8 cellular contexts compared by ENCODE assay signal in the genomic region with DNA sequence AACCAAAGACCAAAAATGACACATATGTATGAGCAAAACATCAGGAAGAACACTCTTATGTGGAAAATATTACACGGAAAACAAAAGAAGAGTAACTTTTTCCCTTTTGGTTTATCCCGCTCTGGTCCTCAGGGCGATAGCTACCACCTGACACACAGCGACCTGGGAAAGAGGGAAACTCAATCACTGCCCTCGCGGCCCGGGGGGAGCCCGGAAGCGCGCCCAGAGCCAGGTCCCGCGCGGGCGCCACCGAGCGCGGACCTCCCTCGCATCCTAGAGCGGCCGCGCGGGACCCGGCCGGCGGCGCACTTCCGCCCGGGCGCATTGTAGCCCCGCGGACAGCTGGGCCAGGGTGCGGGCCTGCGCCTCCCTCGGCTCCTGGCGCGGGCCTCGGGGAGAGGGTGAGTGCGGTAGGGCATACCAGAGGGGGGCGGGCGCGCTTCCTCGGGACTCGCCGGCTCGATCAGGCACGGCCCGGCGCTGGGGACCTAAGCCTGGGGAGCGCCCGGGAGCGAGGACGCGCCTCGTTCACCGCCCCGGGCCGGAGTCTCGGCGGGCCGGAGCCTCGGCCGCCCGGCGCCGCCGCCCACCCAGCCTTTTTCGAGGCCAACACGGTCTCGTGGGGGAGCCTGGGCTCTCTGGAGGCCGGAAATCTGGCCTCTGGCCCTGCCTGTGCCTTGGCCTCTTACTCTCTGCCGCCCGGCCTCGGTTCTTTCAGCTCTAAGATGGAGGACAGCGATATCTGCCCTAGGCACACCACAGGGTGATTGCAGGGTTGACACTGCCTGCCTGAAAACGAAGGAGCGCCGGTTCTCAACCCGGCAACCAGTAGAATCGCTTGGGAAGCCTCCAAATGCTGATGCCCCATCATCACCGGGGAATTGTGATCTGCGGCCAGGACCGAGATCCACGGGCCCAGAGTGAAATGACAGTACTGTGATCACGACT. TPM values are rescaled to one million over a fixed set of nuclear protein-coding genes. Genes with fewer than 3 reads are reported as not detected.
A peak's percentile ranks its signal among the peaks of the same experiment; 100 is the strongest.
DNase-seq lines count a peak whose midpoint lies in the region; ATAC-seq and TF ChIP-seq lines count a peak whose summit lies in the region.

A gene with protein sequence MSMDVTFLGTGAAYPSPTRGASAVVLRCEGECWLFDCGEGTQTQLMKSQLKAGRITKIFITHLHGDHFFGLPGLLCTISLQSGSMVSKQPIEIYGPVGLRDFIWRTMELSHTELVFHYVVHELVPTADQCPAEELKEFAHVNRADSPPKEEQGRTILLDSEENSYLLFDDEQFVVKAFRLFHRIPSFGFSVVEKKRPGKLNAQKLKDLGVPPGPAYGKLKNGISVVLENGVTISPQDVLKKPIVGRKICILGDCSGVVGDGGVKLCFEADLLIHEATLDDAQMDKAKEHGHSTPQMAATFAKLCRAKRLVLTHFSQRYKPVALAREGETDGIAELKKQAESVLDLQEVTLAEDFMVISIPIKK (plus strand): TSS at position 327 of the 948 bp plus-strand sequence. CDS start 6,365 bp downstream, outside the sequence.

- no peaks in the 10 kb centered on the region for H3K9me2 ChIP-seq in hepatocyte (replicated peaks; ENCODE audit: insufficient read depth)

- no peaks in the 10 kb centered on the region for H3K9me3 ChIP-seq in hepatocyte (ENCODE audit: low read depth)

- ATAC-seq in GM18499 (IDR thresholded peaks at IDR 0.05; ENCODE audit: insufficient read depth, unreplicated experiment) (peak; percentile 43), HG02852 (IDR thresholded peaks at IDR 0.05; ENCODE audit: unreplicated experiment) (peak; percentile 93)

- 1% methylated on average over 80 of the region's 84 CpGs for WGBS in hepatocyte (ENCODE audit: low lambda C conversion rate, missing lambda C conversion rate)

- peak within 1 kb of the TSS; percentile 90 for H2AFZ ChIP-seq in hepatocyte

- TF ChIP-seq CTCF in astrocyte of the cerebellum (IDR thresholded peaks at IDR 0.05; ENCODE audit: low read depth, low read length, missing control alignments) (no peak), hepatocyte (IDR thresholded peaks at IDR 0.05; ENCODE audit: poor library complexity) (no peak), retinal pigment epithelial cell (conservative IDR thresholded peaks at IDR 0.05; ENCODE audit: low read depth, low read length) (no peak)

- peak within 1 kb of the TSS; percentile 80 for H3K4me3 ChIP-seq in astrocyte of the cerebellum (ENCODE audit: low read depth, low read length)
- peak within 1 kb of the TSS; percentile 88 for H3K4me3 ChIP-seq in hepatocyte
- peak within 1 kb of the TSS; percentile 81 for H3K4me3 ChIP-seq in retinal pigment epithelial cell (ENCODE audit: low read length)

- no peaks in the 10 kb centered on the region for H3K27me3 ChIP-seq in hepatocyte

- peak within 1 kb of the TSS; percentile 100 for H3K27ac ChIP-seq in hepatocyte

- peaks cover 11% of the 10 kb centered on the region for H3K4me1 ChIP-seq in hepatocyte (ENCODE audit: insufficient read depth)

- in situ Hi-C loops in astrocyte of the cerebellum (cut with HindIII; ENCODE audit: low sequenced_read_pairs) = no loop called here

- peak; percentile 19 for DNase-seq in NCI-H1436 treated with DMSO at 0.1 percent for 48 hours (lab: John Stamatoyannopoulos, UW)
- peak; percentile 36 for DNase-seq in T-helper 9 cell
- peak; percentile 20 for DNase-seq in astrocyte of the cerebellum (ENCODE audit: low read depth)
- DNase-seq in hepatocyte (ENCODE audit: low spot score) = peak; percentile 92
- peak; percentile 39 for DNase-seq in retinal pigment epithelial cell (ENCODE audit: low read depth)
- DNase-seq in cerebellar nuclear complex (lab: John Stamatoyannopoulos, UW) = no peak

- H3K36me3 ChIP-seq in hepatocyte (replicated peaks; ENCODE audit: insufficient read depth, low read depth) = no peaks in the 10 kb centered on the region

- peaks cover 20% of the 10 kb centered on the region for H3K79me2 ChIP-seq in hepatocyte

- H4K20me1 ChIP-seq in hepatocyte (ENCODE audit: insufficient read depth, poor library complexity, severe bottlenecking) = no peaks in the 10 kb centered on the region

- peak within 1 kb of the TSS; percentile 88 for H3K4me2 ChIP-seq in hepatocyte

RNA-seq across cellular contexts. Expression of the gene that starts here (rescaled TPM):
- 5.7 and 9.4 TPM in 2 replicates for total RNA-seq in hepatocyte
- 9.1 and 14.7 TPM in 2 replicates for polyA plus RNA-seq in hepatocyte

Comparison
In these comparisons a context has a peak if more than half of its experiments do, and no peak if none do; other contexts are left out.
1. DNase-seq: peak in NCI-H1436 treated with DMSO at 0.1 percent for 48 hours (single experiment), T-helper 9 cell (single experiment), astrocyte of the cerebellum (single experiment), hepatocyte (single experiment) and retinal pigment epithelial cell (single experiment); none in cerebellar nuclear complex (0 of 2).
2. Peak in every context shown above with its lines, with median percentiles within 50 percentile points of each other: H3K4me3 ChIP-seq.